ENCODE assay signal across 14 cellular contexts in the genomic region with DNA sequence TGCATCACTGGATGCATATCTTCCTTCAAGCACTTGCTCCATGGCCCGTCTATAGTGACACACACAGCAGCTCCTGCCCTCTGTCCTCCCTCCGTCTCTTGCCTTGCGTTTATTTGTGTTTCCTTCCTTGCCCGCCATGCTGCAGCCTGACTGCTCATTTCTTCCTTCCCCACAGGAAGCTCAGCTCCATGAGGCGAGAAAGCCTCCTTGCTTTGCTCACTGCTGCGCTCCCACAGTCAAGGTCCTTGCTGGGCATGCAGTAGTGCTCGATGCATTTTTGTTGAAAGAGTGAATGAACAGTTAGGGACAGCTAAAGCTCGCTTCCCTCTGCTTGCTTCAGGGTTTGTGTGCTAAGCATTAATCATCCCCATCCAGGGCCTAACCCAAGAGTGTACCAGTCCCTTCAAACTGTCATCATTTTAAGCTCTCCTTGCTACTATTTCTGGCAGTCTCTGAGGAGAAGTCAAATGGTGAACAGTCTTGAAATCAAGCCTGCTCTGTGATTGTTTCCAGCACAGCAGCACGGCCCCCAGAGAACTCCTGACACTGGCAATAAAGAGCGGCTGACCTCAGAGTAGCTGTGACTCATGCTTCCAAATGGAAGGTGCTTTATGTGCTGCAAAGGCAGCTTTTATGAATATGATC.
A peak's percentile ranks its signal among the peaks of the same experiment; 100 is the strongest.
DNase-seq lines count a peak whose midpoint lies in the region; ATAC-seq and TF ChIP-seq lines count a peak whose summit lies in the region.
"Had no signal": no experiment of that assay in that cellular context is flagged by ENCODE, and none has a peak within 500 bp of the region (broad histone marks: within the 10 kb centered on the region; RNA-seq: fewer than 3 reads in every experiment).

No MANE protein-coding gene starts in this region.

- H3K4me1 ChIP-seq in cardiac muscle cell (ENCODE audit: low read depth) (peaks cover 28% of the 10 kb centered on the region), trophoblast cell (ENCODE audit: control insufficient read depth in 1 of 2, insufficient read depth in 2 of 2, low read length in 2 of 2) (peaks cover 4 to 5% of the 10 kb centered on the region in 2 experiments)

- H2BK120ac ChIP-seq in trophoblast cell (ENCODE audit: insufficient read depth, low read length, poor library complexity): no peak overlapping the region

- H3K9me3 ChIP-seq in cardiac muscle cell (ENCODE audit: low read depth) (no peaks in the 10 kb centered on the region), trophoblast cell (ENCODE audit: insufficient read depth, low read depth, low read length) (no peaks in the 10 kb centered on the region)

- H3K27ac ChIP-seq in cardiac muscle cell (peak overlapping the region; percentile 91), trophoblast cell (ENCODE audit: low read depth, low read length) (peak overlapping the region; percentile 29)

- H3K4me2 ChIP-seq in trophoblast cell (ENCODE audit: low read length): peak overlapping the region; percentile 41

- peaks cover 5% of the 10 kb centered on the region for H3K79me1 ChIP-seq in trophoblast cell (ENCODE audit: low read length)

- H2BK5ac ChIP-seq in trophoblast cell (ENCODE audit: low read depth, low read length, poor library complexity): no peak overlapping the region

- H3K18ac ChIP-seq in trophoblast cell (ENCODE audit: low read length): no peak overlapping the region

- H3K23ac ChIP-seq in trophoblast cell (ENCODE audit: low read length): no peak overlapping the region

- no peak for TF ChIP-seq CTCF in cardiac muscle cell (IDR thresholded peaks at IDR 0.05; ENCODE audit: low read depth, low read length)

- no peak overlapping the region for H2AFZ ChIP-seq in trophoblast cell (ENCODE audit: insufficient read depth, low read length, poor library complexity)

- WGBS in trophoblast cell (ENCODE audit: extremely low coverage, insufficient coverage, insufficient read length): no CpG with 5 or more reads among the region's 10 CpGs

- H3K14ac ChIP-seq in trophoblast cell (ENCODE audit: low read length): no peak overlapping the region

- H3K4ac ChIP-seq in trophoblast cell (ENCODE audit: low read depth, low read length): no peak overlapping the region

- H3K27me3 ChIP-seq in cardiac muscle cell (no peaks in the 10 kb centered on the region), trophoblast cell (ENCODE audit: insufficient read depth, low read length) (no peaks in the 10 kb centered on the region)

- H3K36me3 ChIP-seq in cardiac muscle cell (no peaks in the 10 kb centered on the region), trophoblast cell (ENCODE audit: control insufficient read depth in 1 of 2, insufficient read depth in 2 of 2, low read length in 2 of 2) (no peaks in the 10 kb centered on the region)

- no peak overlapping the region for H3K9ac ChIP-seq in trophoblast cell (ENCODE audit: low read length)

- DNase-seq in COLO829 (ENCODE audit: low spot score) (peak; percentile 90), RKO (ENCODE audit: low spot score) (peak; percentile 12), cardiac muscle cell (ENCODE audit: low read depth in 1 of 2, low spot score in 1 of 2) (peak in 1 of 2 donors; percentile 88), trophoblast cell (no peak)
- no peak for DNase-seq in NK-92 treated with Interleukin-12 subunit alpha and Interleukin-12 subunit beta, amount 100 ng/mL, for 24 hours (lab: John Stamatoyannopoulos, UW)
- DNase-seq: activated CD8-positive, alpha-beta T cell treated with anti-CD3 and anti-CD28 coated beads for 36 hours; activated gamma-delta T cell treated with Interleukin-2 at 50 U/mL for 16 hours; naive B cell; NCI-H1694; stimulated activated CD4-positive, alpha-beta T cell treated with anti-CD3 and anti-CD28 coated beads, Interleukin-15, amount 100 ng/mL, for 24 hours; stimulated activated CD8-positive, alpha-beta memory T cell treated with anti-CD3 and anti-CD28 coated beads, Interleukin-4, amount 100 ng/mL, for 48 hours had no signal

- no peak overlapping the region for H2BK12ac ChIP-seq in trophoblast cell (ENCODE audit: low read length)

- H2AK5ac ChIP-seq in trophoblast cell (ENCODE audit: low read length): no peak overlapping the region

- H3K79me2 ChIP-seq in trophoblast cell (ENCODE audit: control insufficient read depth, insufficient read depth, low read length, poor library complexity): no peaks in the 10 kb centered on the region

- ATAC-seq in activated CD4-positive, CD25-positive, alpha-beta regulatory T cell treated with anti-CD3 and anti-CD28 coated beads, Interleukin-2, amount 50 U/mL, for 24 hours: no peak
- ATAC-seq in GM19452 (IDR thresholded peaks at IDR 0.05; ENCODE audit: unreplicated experiment): no peak
- no peak for ATAC-seq in GM18511 (IDR thresholded peaks at IDR 0.05; ENCODE audit: unreplicated experiment)
- ATAC-seq: activated CD8-positive, alpha-beta T cell treated with anti-CD3 and anti-CD28 coated beads for 36 hours had no signal

- H4K91ac ChIP-seq in trophoblast cell (ENCODE audit: low read depth, low read length): peak overlapping the region; percentile 38

- H3K4me3 ChIP-seq in cardiac muscle cell: no peak overlapping the region
- H3K4me3 ChIP-seq in trophoblast cell (ENCODE audit: low read depth, low read length): no peak overlapping the region

- H4K8ac ChIP-seq in trophoblast cell (ENCODE audit: low read depth, low read length): peak overlapping the region; percentile 31

- H4K12ac ChIP-seq in trophoblast cell (ENCODE audit: low read depth, low read length): no peak overlapping the region

Comparison
In these comparisons a context has a peak if more than half of its experiments do, and no peak if none do; other contexts are left out.
1. DNase-seq: peak in COLO829 (single experiment) and RKO (single experiment); none in trophoblast cell (0 of 2) and NK-92 treated with Interleukin-12 subunit alpha and Interleukin-12 subunit beta, amount 100 ng/mL, for 24 hours (single experiment).